ENCODE assay signal across 1 cellular context in genomic region chr1:44785027-44785376, GRCh38.
TF ChIP-seq lines count a peak whose summit lies in the region.

No MANE protein-coding gene starts in this region.

TF ChIP-seq in H1, 55 proteins besides CTCF, POLR2A, EP300 and RAD21:
- TF ChIP-seq RBBP5 (IDR thresholded peaks at IDR 0.05; ENCODE audit: borderline replicate concordance, low read depth, low read length): no peak
